22 cellular contexts compared by ENCODE assay signal in the genomic region with DNA sequence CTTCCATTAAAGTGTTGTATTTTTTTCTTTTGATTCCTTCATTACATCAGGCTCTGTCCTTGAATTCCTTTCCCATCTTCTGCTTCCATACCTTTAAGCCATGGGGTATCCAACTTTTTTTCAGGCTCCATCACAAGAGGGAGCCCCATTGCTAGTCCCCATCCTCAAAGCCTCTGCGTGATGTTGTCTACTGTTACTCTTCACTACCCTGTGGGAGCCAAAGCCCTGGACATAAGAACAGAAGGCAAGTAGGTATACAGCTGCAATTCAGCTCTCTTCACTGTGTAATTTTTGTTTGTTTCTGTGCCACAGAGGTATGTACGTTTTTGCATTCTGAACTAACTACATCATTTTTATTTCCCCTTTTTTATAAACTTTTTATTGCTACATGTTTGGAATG. TPM values are rescaled to one million over a fixed set of nuclear protein-coding genes. Genes with fewer than 3 reads are reported as not detected.
DNase-seq lines count a peak whose midpoint lies in the region; ATAC-seq, FAIRE-seq and TF ChIP-seq lines count a peak whose summit lies in the region.
"Had no signal": no experiment of that assay in that cellular context is flagged by ENCODE, and none has a peak within 500 bp of the region (broad histone marks: within the 10 kb centered on the region; RNA-seq: fewer than 3 reads in every experiment).

No MANE protein-coding gene starts in this region.

- intact Hi-C loops in Caco-2 (cut with micrococcal nuclease; ENCODE audit: unreplicated experiment), result loop anchor here (1.0 kb wide), 1 partner anchor 59 kb away; no protein-coding TSS in a partner anchor
- intact Hi-C loops in activated naive CD4-positive, alpha-beta T cell treated with anti-CD3 and anti-CD28 coated beads for 36 hours (cut with micrococcal nuclease), result no loop called here

- H3K27ac ChIP-seq in HUES48 (ENCODE audit: low read depth, low read length), result peak overlapping the region; percentile 71
- H3K27ac ChIP-seq in coronary artery, result no peak overlapping the region
- H3K27ac ChIP-seq: C4-2B, Peyer's patch had no signal

- H3K36me3 ChIP-seq in Caco-2 (ENCODE audit: control insufficient read depth, insufficient read depth, low read length), result no peaks in the 10 kb centered on the region
- H3K36me3 ChIP-seq in HUES48 (ENCODE audit: control insufficient read depth, insufficient read depth, low read length), result no peaks in the 10 kb centered on the region
- H3K36me3 ChIP-seq: Peyer's patch had no signal

- H3K27ac Mint-ChIP-seq in Caco-2 (ENCODE audit: unreplicated experiment) (no peak overlapping the region), WTC11 (peak overlapping the region; percentile 84)
- H3K27ac Mint-ChIP-seq in activated naive CD4-positive, alpha-beta T cell treated with anti-CD3 and anti-CD28 coated beads for 36 hours, result no peak overlapping the region

- H3K9me3 ChIP-seq in Caco-2 (no peaks in the 10 kb centered on the region), HUES48 (ENCODE audit: control insufficient read depth, insufficient read depth, low read length) (no peaks in the 10 kb centered on the region)
- H3K9me3 ChIP-seq: Peyer's patch had no signal

- no peak overlapping the region for H3K4me3 Mint-ChIP-seq in Caco-2 (ENCODE audit: unreplicated experiment)
- no peak overlapping the region for H3K4me3 Mint-ChIP-seq in WTC11
- H3K4me3 Mint-ChIP-seq in activated naive CD4-positive, alpha-beta T cell treated with anti-CD3 and anti-CD28 coated beads for 36 hours, result no peak overlapping the region
- H3K4me3 Mint-ChIP-seq: IgD-negative memory B cell had no signal

- CTCF ChIA-PET in Caco-2 (lab: Charles Lee), result no interaction called here
- CTCF ChIA-PET in WTC11 (lab: Charles Lee), result interaction anchor here (2.8 kb wide), 1 partner anchor 48 kb away, joined by 11 read pairs; no protein-coding TSS in a partner anchor
- CTCF ChIA-PET in activated naive CD4-positive, alpha-beta T cell treated with anti-CD3 and anti-CD28 coated beads for 36 hours (lab: Charles Lee), result no interaction called here

- H3K27me3 ChIP-seq in Caco-2 (replicated peaks; ENCODE audit: control insufficient read depth, insufficient read depth, low read length) (no peaks in the 10 kb centered on the region), HUES48 (ENCODE audit: control insufficient read depth, insufficient read depth, low read length) (no peaks in the 10 kb centered on the region)
- H3K27me3 ChIP-seq: Peyer's patch had no signal

- H3K9ac ChIP-seq in HUES48 (ENCODE audit: low read depth, low read length), result no peak overlapping the region

- TF ChIP-seq POLR2A in H54 (IDR thresholded peaks at IDR 0.05; ENCODE audit: low read depth, low read length), result no peak

- no peak for FAIRE-seq in H54 (lab: Jason Lieb, UNC)
- FAIRE-seq: GM12891 had no signal

- H3K4me3 ChIP-seq in Caco-2 (ENCODE audit: low read depth, low read length), result no peak overlapping the region
- H3K4me3 ChIP-seq in HUES48 (ENCODE audit: low read depth, low read length), result no peak overlapping the region
- no peak overlapping the region for H3K4me3 ChIP-seq in coronary artery
- H3K4me3 ChIP-seq: Peyer's patch had no signal

- DNase-seq in Caco-2 (peak; percentile 24 to 49), WTC11 (ENCODE audit: low spot score) (no peak), iPS-NIHi7 (ENCODE audit: extremely low spot score) (peak; percentile 44), coronary artery (ENCODE audit: low spot score) (no peak), H54 (ENCODE audit: insufficient read length, low spot score) (no peak)
- no peak for DNase-seq in activated naive CD4-positive, alpha-beta T cell treated with anti-CD3 and anti-CD28 coated beads for 36 hours
- DNase-seq: DMS 273 treated with DMSO at 0.1 percent for 48 hours, GF-D8, Kasumi-1, MM.1S, NCI-H1092 treated with DMSO at 0.1 percent for 48 hours, NCI-H2081 treated with DMSO at 0.1 percent for 48 hours, NCI-H2227 treated with DMSO at 0.1 percent for 48 hours, NCI-H524, Peyer's patch, Right ventricle myocardium superior had no signal

- no TSS peak for BruUV-seq in Caco-2 (replicated peaks; lab: Mats Ljungman, UMichigan)

- H3K4me1 ChIP-seq in Caco-2 (peaks cover 34% of the 10 kb centered on the region), HUES48 (ENCODE audit: control insufficient read depth, insufficient read depth, low read length) (peaks cover 14% of the 10 kb centered on the region)
- H3K4me1 ChIP-seq: Peyer's patch had no signal

- peak in 1 of 2 experiments; percentile 41 for TF ChIP-seq CTCF in Caco-2 (IDR thresholded peaks at IDR 0.05; ENCODE audit: insufficient read depth in 1 of 2, low read depth in 1 of 2, low read length in 1 of 2, severe bottlenecking in 1 of 2, unreplicated experiment in 1 of 2)
- no peak for TF ChIP-seq CTCF in WTC11 (IDR thresholded peaks at IDR 0.05)
- TF ChIP-seq CTCF in coronary artery (IDR thresholded peaks at IDR 0.05), result no peak

- POLR2A ChIA-PET in Caco-2 (lab: Charles Lee) (no interaction called here), WTC11 (lab: Charles Lee) (interaction anchor here (0.7 to 1.0 kb wide), 2 partner anchors 36 to 44 kb away, joined by 4 read pairs; partner anchors contain the start of gene CCNYL1)

- H3K36me3 Mint-ChIP-seq in Caco-2 (ENCODE audit: insufficient read depth, unreplicated experiment) (peaks cover 7% of the 10 kb centered on the region), WTC11 (no peaks in the 10 kb centered on the region)
- no peaks in the 10 kb centered on the region for H3K36me3 Mint-ChIP-seq in activated naive CD4-positive, alpha-beta T cell treated with anti-CD3 and anti-CD28 coated beads for 36 hours (ENCODE audit: low read depth)
- H3K36me3 Mint-ChIP-seq: IgD-negative memory B cell had no signal

- H3K27me3 Mint-ChIP-seq in Caco-2 (ENCODE audit: insufficient read depth, unreplicated experiment) (no peaks in the 10 kb centered on the region), WTC11 (ENCODE audit: low read depth) (no peaks in the 10 kb centered on the region)
- peaks cover 8% of the 10 kb centered on the region for H3K27me3 Mint-ChIP-seq in activated naive CD4-positive, alpha-beta T cell treated with anti-CD3 and anti-CD28 coated beads for 36 hours (ENCODE audit: low read depth)
- H3K27me3 Mint-ChIP-seq: IgD-negative memory B cell had no signal

- peaks cover 35% of the 10 kb centered on the region for H3K4me1 Mint-ChIP-seq in Caco-2 (ENCODE audit: low read depth, unreplicated experiment)
- peaks cover 41% of the 10 kb centered on the region for H3K4me1 Mint-ChIP-seq in WTC11
- no peaks in the 10 kb centered on the region for H3K4me1 Mint-ChIP-seq in activated naive CD4-positive, alpha-beta T cell treated with anti-CD3 and anti-CD28 coated beads for 36 hours (ENCODE audit: low read depth)

- H3K9me3 Mint-ChIP-seq in Caco-2 (ENCODE audit: unreplicated experiment) (no peaks in the 10 kb centered on the region), WTC11 (no peaks in the 10 kb centered on the region)
- H3K9me3 Mint-ChIP-seq in activated naive CD4-positive, alpha-beta T cell treated with anti-CD3 and anti-CD28 coated beads for 36 hours, result no peaks in the 10 kb centered on the region
- H3K9me3 Mint-ChIP-seq: IgD-negative memory B cell had no signal

- ATAC-seq in WTC11 (peak; percentile 84), HG03159 (IDR thresholded peaks at IDR 0.05; ENCODE audit: unreplicated experiment) (no peak)
- ATAC-seq: SK-N-SH treated with all-trans-retinoic acid at 6 μM for 48 hours had no signal

TF ChIP-seq in WTC11, 78 proteins besides CTCF, POLR2A, EP300 and RAD21:
- TF ChIP-seq ATF3 (CRISPR knock-in tag; conservative IDR thresholded peaks at IDR 0.05) (no peak), ZNF317 (CRISPR knock-in tag; IDR thresholded peaks at IDR 0.05; ENCODE audit: borderline replicate concordance, low read depth) (peak; percentile 93)
- TF ChIP-seq, protein P1, sequence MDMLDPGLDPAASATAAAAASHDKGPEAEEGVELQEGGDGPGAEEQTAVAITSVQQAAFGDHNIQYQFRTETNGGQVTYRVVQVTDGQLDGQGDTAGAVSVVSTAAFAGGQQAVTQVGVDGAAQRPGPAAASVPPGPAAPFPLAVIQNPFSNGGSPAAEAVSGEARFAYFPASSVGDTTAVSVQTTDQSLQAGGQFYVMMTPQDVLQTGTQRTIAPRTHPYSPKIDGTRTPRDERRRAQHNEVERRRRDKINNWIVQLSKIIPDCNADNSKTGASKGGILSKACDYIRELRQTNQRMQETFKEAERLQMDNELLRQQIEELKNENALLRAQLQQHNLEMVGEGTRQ (CRISPR knock-in tag; IDR thresholded peaks at IDR 0.05), result no peak
- TF ChIP-seq, protein P2, sequence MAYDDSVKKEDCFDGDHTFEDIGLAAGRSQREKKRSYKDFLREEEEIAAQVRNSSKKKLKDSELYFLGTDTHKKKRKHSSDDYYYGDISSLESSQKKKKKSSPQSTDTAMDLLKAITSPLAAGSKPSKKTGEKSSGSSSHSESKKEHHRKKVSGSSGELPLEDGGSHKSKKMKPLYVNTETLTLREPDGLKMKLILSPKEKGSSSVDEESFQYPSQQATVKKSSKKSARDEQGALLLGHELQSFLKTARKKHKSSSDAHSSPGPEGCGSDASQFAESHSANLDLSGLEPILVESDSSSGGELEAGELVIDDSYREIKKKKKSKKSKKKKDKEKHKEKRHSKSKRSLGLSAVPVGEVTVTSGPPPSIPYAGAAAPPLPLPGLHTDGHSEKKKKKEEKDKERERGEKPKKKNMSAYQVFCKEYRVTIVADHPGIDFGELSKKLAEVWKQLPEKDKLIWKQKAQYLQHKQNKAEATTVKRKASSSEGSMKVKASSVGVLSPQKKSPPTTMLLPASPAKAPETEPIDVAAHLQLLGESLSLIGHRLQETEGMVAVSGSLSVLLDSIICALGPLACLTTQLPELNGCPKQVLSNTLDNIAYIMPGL (CRISPR knock-in tag; IDR thresholded peaks at IDR 0.05), result no peak

RNA-seq across cellular contexts. Expression of gene CCNYL1, which starts 36.6 kb away (rescaled TPM):
- 39.4 and 40.7 TPM in 2 replicates for total RNA-seq in Caco-2 (2022)
- total RNA-seq in WTC11 (2021), result 26.6 to 31.6 TPM (median 28.1 TPM) in 3 replicates
- 1 to 10 TPM; 2.5 to 2.7 TPM for total RNA-seq in activated naive CD4-positive, alpha-beta T cell treated with anti-CD3 and anti-CD28 coated beads for 36 hours

RNA-seq across cellular contexts. Expression of gene METTL21A, which starts 49.6 kb away (rescaled TPM):
- 31.0 and 34.0 TPM in 2 replicates for total RNA-seq in Caco-2 (2022)
- total RNA-seq in WTC11 (2021), result 56.0 to 57.6 TPM (median 56.4 TPM) in 3 replicates
- 10 to 100 TPM; 18.6 to 19.0 TPM for total RNA-seq in activated naive CD4-positive, alpha-beta T cell treated with anti-CD3 and anti-CD28 coated beads for 36 hours

Comparison
In these comparisons a context has a peak if more than half of its experiments do, and no peak if none do; other contexts are left out.
1. DNase-seq: peak in Caco-2 (2 of 2) and iPS-NIHi7 (single experiment); none in WTC11 (single experiment), coronary artery (single experiment), H54 (single experiment) and activated naive CD4-positive, alpha-beta T cell treated with anti-CD3 and anti-CD28 coated beads for 36 hours (single experiment).